8 cellular contexts compared by ENCODE assay signal in the genomic region with DNA sequence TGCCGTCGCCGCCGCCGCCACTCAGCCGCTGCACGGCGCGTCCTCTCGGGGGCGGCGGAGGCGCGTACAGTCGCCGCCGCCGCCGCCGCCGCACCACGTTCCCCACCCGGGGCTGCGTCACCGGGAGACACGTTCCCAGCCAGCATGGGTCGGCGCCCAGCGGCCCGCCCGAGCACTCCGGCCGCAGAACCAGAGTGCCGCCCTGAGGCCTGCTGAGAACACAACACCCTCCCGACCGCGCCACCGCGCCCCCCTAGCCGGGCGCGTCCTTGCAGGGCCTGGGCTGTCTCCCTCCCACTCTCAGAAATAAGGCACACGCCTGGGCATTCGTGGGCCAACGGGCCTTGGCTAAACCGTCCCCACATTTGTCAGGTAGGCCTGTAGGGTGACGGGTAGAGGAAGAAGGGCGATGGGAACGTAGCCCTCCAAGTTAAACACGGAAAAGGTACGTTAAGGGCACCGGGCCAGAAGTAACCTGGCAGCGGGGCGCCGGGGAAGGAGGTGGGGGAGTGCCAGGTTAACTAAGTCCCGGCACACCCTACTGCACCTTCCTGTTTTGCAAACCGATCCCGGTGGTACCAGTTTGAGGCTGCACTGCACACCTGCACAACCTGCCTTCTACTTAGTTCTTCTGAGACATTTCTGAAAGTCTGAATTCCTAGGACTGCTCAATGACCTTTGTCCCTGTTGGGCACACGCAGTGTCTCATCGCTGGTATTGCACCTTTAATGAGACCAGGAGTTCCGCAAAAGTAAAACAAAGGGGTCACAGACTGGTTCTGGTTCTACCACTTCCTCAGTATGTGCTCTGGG. TPM values are rescaled to one million over a fixed set of nuclear protein-coding genes. Genes with fewer than 3 reads are reported as not detected.
DNase-seq lines count a peak whose midpoint lies in the region; ATAC-seq and TF ChIP-seq lines count a peak whose summit lies in the region.

A gene (minus strand): TSS at position 68 of the 812 bp plus-strand sequence. CDS start 520 bp downstream, outside the sequence.

- WGBS in right cardiac atrium: 1% methylated on average over 61 of the region's 61 CpGs

- TF ChIP-seq CTCF in uterus (IDR thresholded peaks at IDR 0.05): peak; percentile 95 to 99 (median 98)

- H3K4me3 ChIP-seq in right cardiac atrium (ENCODE audit: low read length) (peak within 1 kb of the TSS; percentile 62), uterus (peak within 1 kb of the TSS; percentile 65 to 82)

- H3K4me1 ChIP-seq in right cardiac atrium (ENCODE audit: control insufficient read depth, insufficient read depth, low read length) (no peaks in the 10 kb centered on the region), uterus (peaks cover 0 to 11% of the 10 kb centered on the region in 2 donors)

- H3K27me3 ChIP-seq in right cardiac atrium (ENCODE audit: control insufficient read depth, insufficient read depth) (no peaks in the 10 kb centered on the region), uterus (no peaks in the 10 kb centered on the region)

- no peaks in the 10 kb centered on the region for H3K36me3 ChIP-seq in uterus

- TF ChIP-seq POLR2A in uterus (IDR thresholded peaks at IDR 0.05): peak; percentile 68 to 79

- intact Hi-C loops in T-helper 2 cell treated with Interferon-gamma antibody and Interleukin-4, amounts not matched to agents 100 ng/mL and 5 ng/mL, for 36 hours (cut with micrococcal nuclease): loop anchor here (1.0 to 5.0 kb wide), 10 partner anchors 11 to 898 kb away; a partner anchor contains a TSS
- intact Hi-C loops in right cardiac atrium (cut with DNase I): loop anchor here (2.0 to 5.0 kb wide), 3 partner anchors 210 to 215 kb away; no protein-coding TSS in a partner anchor
- intact Hi-C loops in uterus (cut with DNase I; ENCODE audit: low total_unique reads): loop anchor here (2.0 kb wide), 1 partner anchor 214 kb away; no protein-coding TSS in a partner anchor

- H3K9me3 ChIP-seq in right cardiac atrium (ENCODE audit: control insufficient read depth, low read length): no peaks in the 10 kb centered on the region
- H3K9me3 ChIP-seq in uterus: no peaks in the 10 kb centered on the region

- H3K27ac ChIP-seq in right cardiac atrium (ENCODE audit: low read length) (peak within 1 kb of the TSS; percentile 66), uterus (peak within 1 kb of the TSS; percentile 93 to 97)

- ATAC-seq in GM18499 (IDR thresholded peaks at IDR 0.05; ENCODE audit: insufficient read depth, unreplicated experiment) (peak; percentile 79), HG02885 (IDR thresholded peaks at IDR 0.05; ENCODE audit: poor library complexity, unreplicated experiment) (peak; percentile 98), right cardiac atrium (peak; percentile 99)

- DNase-seq in NCI-H1694 (lab: John Stamatoyannopoulos, UW) (peak; percentile 83), anterior cingulate cortex (lab: John Stamatoyannopoulos, UW) (peak; percentile 36 to 94 (median 86)), right cardiac atrium (peak; percentile 94 to 97 (median 96)), putamen (ENCODE audit: low spot score) (peak; percentile 93), uterus (peak; percentile 89 to 91)

RNA-seq across cellular contexts. Expression of the gene that starts here (rescaled TPM):
- total RNA-seq in T-helper 2 cell treated with Interferon-gamma antibody and Interleukin-4, amounts not matched to agents 100 ng/mL and 5 ng/mL, for 36 hours: 21.4 and 22.1 TPM in 2 replicates
- total RNA-seq in right cardiac atrium: 10 to 100 TPM; 17.6 to 29.0 (median 21.0) TPM
- 8.4 TPM for polyA plus RNA-seq in right cardiac atrium
- total RNA-seq in uterus: 100 to 1,000 TPM in 2 of 4 donors, 10 to 100 TPM in 2; 44.6 to 179 (median 97.8) TPM

Comparison
In these comparisons a context has a peak if more than half of its experiments do, and no peak if none do; other contexts are left out.
1. Peak in every context shown above with its lines: DNase-seq, ATAC-seq, H3K4me3 ChIP-seq and H3K27ac ChIP-seq.